In the genomic region with DNA sequence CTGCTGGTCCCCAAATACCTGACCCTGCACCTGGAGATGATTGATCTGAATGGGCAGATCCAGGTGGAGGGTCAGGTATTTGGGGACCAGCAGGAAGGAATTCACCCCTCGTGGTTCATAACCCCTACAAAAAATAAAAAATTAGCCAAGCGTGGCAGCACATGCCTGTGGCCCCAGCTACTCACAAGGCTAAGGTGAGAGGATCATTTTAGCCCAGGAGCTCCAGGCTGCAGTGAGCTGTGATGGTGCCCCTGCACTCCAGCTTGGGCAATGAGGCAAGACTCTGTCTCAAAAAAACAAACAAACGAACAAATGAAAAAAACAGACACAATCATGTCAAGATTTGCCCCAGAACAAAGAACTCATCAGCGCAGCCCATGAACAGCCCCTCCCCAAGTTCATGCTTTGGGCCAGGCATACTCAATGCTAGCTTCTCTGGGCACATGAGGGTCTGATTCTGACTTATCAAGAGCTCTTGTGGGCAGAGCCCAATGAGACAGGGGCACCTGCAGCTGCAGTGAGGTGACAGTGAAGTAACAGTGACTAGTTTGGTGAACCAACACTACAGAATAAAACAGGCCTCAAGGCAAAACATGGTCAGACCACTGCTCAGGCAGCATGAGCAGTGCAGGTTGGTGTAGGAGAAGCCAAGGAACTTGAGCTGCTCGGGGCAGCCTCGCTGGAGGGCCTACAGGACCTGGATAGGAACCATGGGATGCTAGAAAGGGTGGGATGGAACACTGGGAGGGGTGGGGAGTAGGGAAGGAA, we compare ENCODE assay signal across 12 cellular contexts. TPM values are rescaled to one million over a fixed set of nuclear protein-coding genes. Genes with fewer than 3 reads are reported as not detected.
DNase-seq lines count a peak whose midpoint lies in the region; ATAC-seq and TF ChIP-seq lines count a peak whose summit lies in the region.
"Had no signal": no experiment of that assay in that cellular context is flagged by ENCODE, and none has a peak within 500 bp of the region (broad histone marks: within the 10 kb centered on the region; RNA-seq: fewer than 3 reads in every experiment).

No MANE protein-coding gene starts in this region.

- no peak overlapping the region for H2AFZ ChIP-seq in SK-N-SH (ENCODE audit: low read depth)

- POLR2A ChIA-PET in activated CD8-positive, alpha-beta T cell treated with anti-CD3 and anti-CD28 coated beads, Interleukin-2, amount 10 ng/mL, durations not matched to agents 7 days and 5 days (lab: Charles Lee): interaction anchor here (1.2 to 4.5 kb wide), 3 partner anchors 9 to 25 kb away, joined by 4 to 83 read pairs (median 7); a partner anchor contains a TSS
- POLR2A ChIA-PET in SK-N-SH (lab: Yijun Ruan, JAX): no interaction called here

- no peaks in the 10 kb centered on the region for H3K27me3 Mint-ChIP-seq in activated CD8-positive, alpha-beta T cell treated with anti-CD3 and anti-CD28 coated beads, Interleukin-2, amount 10 ng/mL, durations not matched to agents 7 days and 5 days (ENCODE audit: low read depth)

- CTCF ChIA-PET in activated CD8-positive, alpha-beta T cell treated with anti-CD3 and anti-CD28 coated beads, Interleukin-2, amount 10 ng/mL, durations not matched to agents 7 days and 5 days (lab: Charles Lee): interaction anchor here (1.1 to 4.5 kb wide), 4 partner anchors 9 to 339 kb away, joined by 3 to 69 read pairs (median 14); a partner anchor contains a TSS
- CTCF ChIA-PET in SK-N-SH (lab: Yijun Ruan, JAX): interaction anchor here (0.6 to 1.1 kb wide), 3 partner anchors 10 to 321 kb away, joined by 3 to 4 read pairs (median 3); a partner anchor contains a TSS

- H3K4me1 ChIP-seq in sigmoid colon (peaks cover 0 to 41% (median 34%) of the 10 kb centered on the region in 4 donors), SK-N-SH (ENCODE audit: control insufficient read depth in 1 of 2, insufficient read depth in 2 of 2, low read depth in 1 of 2, low read length in 1 of 2) (peaks cover 1 to 12% of the 10 kb centered on the region in 2 experiments; a peak in 1 of 4 replicates)

- TF ChIP-seq RAD21 in SK-N-SH (IDR thresholded peaks at IDR 0.05; ENCODE audit: low read length): no peak

- no peaks in the 10 kb centered on the region for H4K20me1 ChIP-seq in SK-N-SH (ENCODE audit: insufficient read depth)

- WGBS in sigmoid colon, 2 donors: 76 to 91% methylated on average over 6 of the region's 6 CpGs
- WGBS in SK-N-SH (ENCODE audit: low lambda C conversion rate): 59% methylated on average over 6 of the region's 6 CpGs

- no peaks in the 10 kb centered on the region for H3K9me3 ChIP-seq in sigmoid colon
- H3K9me3 ChIP-seq in SK-N-SH: no peaks in the 10 kb centered on the region
- H3K9me3 ChIP-seq: ascending aorta had no signal

- peak overlapping the region; percentile 92 for H3K27ac Mint-ChIP-seq in activated CD8-positive, alpha-beta T cell treated with anti-CD3 and anti-CD28 coated beads, Interleukin-2, amount 10 ng/mL, durations not matched to agents 7 days and 5 days

- TF ChIP-seq CTCF in sigmoid colon (IDR thresholded peaks at IDR 0.05) (no peak), SK-N-SH (IDR thresholded peaks at IDR 0.05) (no peak)

- H3K9me2 ChIP-seq in SK-N-SH: no peaks in the 10 kb centered on the region

- no peaks in the 10 kb centered on the region for H3K36me3 Mint-ChIP-seq in activated CD8-positive, alpha-beta T cell treated with anti-CD3 and anti-CD28 coated beads, Interleukin-2, amount 10 ng/mL, durations not matched to agents 7 days and 5 days (ENCODE audit: low read depth)

- no peak for TF ChIP-seq POLR2A in sigmoid colon (IDR thresholded peaks at IDR 0.05)

- H3K27ac ChIP-seq in sigmoid colon: peak overlapping the region in 1 of 4 donors; percentile 44
- H3K27ac ChIP-seq in SK-N-SH (ENCODE audit: low read depth in 2 of 2, low read length in 1 of 2): no peak overlapping the region
- H3K27ac ChIP-seq: WERI-Rb-1 had no signal

- H3K9ac ChIP-seq in SK-N-SH: no peak overlapping the region

- H3K4me2 ChIP-seq in SK-N-SH: no peak overlapping the region

- no peaks in the 10 kb centered on the region for H3K27me3 ChIP-seq in sigmoid colon
- no peaks in the 10 kb centered on the region for H3K27me3 ChIP-seq in SK-N-SH (ENCODE audit: insufficient read depth)
- H3K27me3 ChIP-seq: ascending aorta had no signal

- no peaks in the 10 kb centered on the region for H3K79me2 ChIP-seq in SK-N-SH (ENCODE audit: insufficient read depth)

- H3K4me1 Mint-ChIP-seq in activated CD8-positive, alpha-beta T cell treated with anti-CD3 and anti-CD28 coated beads, Interleukin-2, amount 10 ng/mL, durations not matched to agents 7 days and 5 days (ENCODE audit: low read depth): peaks cover 96% of the 10 kb centered on the region

- DNase-seq in activated CD4-positive, CD25-positive, alpha-beta regulatory T cell (lab: John Stamatoyannopoulos, UW): no peak
- no peak for DNase-seq in activated CD8-positive, alpha-beta T cell treated with anti-CD3 and anti-CD28 coated beads, Interleukin-2, amount 10 ng/mL, durations not matched to agents 7 days and 5 days
- DNase-seq in sigmoid colon (peak; percentile 34), OCI-M2 (lab: John Stamatoyannopoulos, UW; ENCODE audit: unreplicated experiment) (no peak), SK-N-SH (no peak), posterior cingulate gyrus (no peak)
- DNase-seq: NCI-H1930, nephron progenitor cell, WERI-Rb-1 had no signal

- TF ChIP-seq EP300 in sigmoid colon (IDR thresholded peaks at IDR 0.05) (no peak), SK-N-SH (IDR thresholded peaks at IDR 0.05; ENCODE audit: borderline replicate concordance in 1 of 2, low read depth in 1 of 2, low read length in 1 of 2) (no peak)

- intact Hi-C loops in sigmoid colon (cut with DNase I): no loop called here
- intact Hi-C loops in posterior cingulate gyrus (cut with DNase I): no loop called here

- H3F3A ChIP-seq in SK-N-SH (replicated peaks; ENCODE audit: insufficient read depth): no peaks in the 10 kb centered on the region

- ATAC-seq in activated CD4-positive, CD25-positive, alpha-beta regulatory T cell treated with anti-CD3 and anti-CD28 coated beads, Interleukin-2, amount 50 U/mL, for 24 hours: peak; percentile 29 to 31
- peak; percentile 18 for ATAC-seq in HG02798 (IDR thresholded peaks at IDR 0.05; ENCODE audit: poor library complexity, unreplicated experiment)
- ATAC-seq in activated CD8-positive, alpha-beta T cell treated with anti-CD3 and anti-CD28 coated beads, Interleukin-2, amount 10 ng/mL, durations not matched to agents 7 days and 5 days: no peak

- no peaks in the 10 kb centered on the region for H3K36me3 ChIP-seq in sigmoid colon
- H3K36me3 ChIP-seq in SK-N-SH (replicated peaks in 1 of 2; ENCODE audit: control insufficient read depth in 1 of 2, insufficient read depth in 2 of 2, low read length in 1 of 2): no peaks in the 10 kb centered on the region
- H3K36me3 ChIP-seq: ascending aorta, WERI-Rb-1 had no signal

- no peaks in the 10 kb centered on the region for H3K9me3 Mint-ChIP-seq in activated CD8-positive, alpha-beta T cell treated with anti-CD3 and anti-CD28 coated beads, Interleukin-2, amount 10 ng/mL, durations not matched to agents 7 days and 5 days (ENCODE audit: insufficient read depth)
- H3K9me3 Mint-ChIP-seq: nephron progenitor cell had no signal

- no peak overlapping the region for H3K4me3 Mint-ChIP-seq in activated CD8-positive, alpha-beta T cell treated with anti-CD3 and anti-CD28 coated beads, Interleukin-2, amount 10 ng/mL, durations not matched to agents 7 days and 5 days
- H3K4me3 Mint-ChIP-seq: nephron progenitor cell had no signal

- H3K4me3 ChIP-seq in sigmoid colon: no peak overlapping the region
- no peak overlapping the region for H3K4me3 ChIP-seq in SK-N-SH (ENCODE audit: low read depth in 2 of 2, low read length in 1 of 2)
- H3K4me3 ChIP-seq: ascending aorta had no signal

TF ChIP-seq in SK-N-SH, 30 proteins besides CTCF, POLR2A, EP300 and RAD21 (continues in another document):
- no peak for TF ChIP-seq GABPA (IDR thresholded peaks at IDR 0.05; ENCODE audit: low read depth)
- no peak for TF ChIP-seq TAF1 (IDR thresholded peaks at IDR 0.05; ENCODE audit: borderline replicate concordance, low read depth, low read length)
- TF ChIP-seq FOXJ3 (CRISPR knock-in tag; IDR thresholded peaks at IDR 0.05): no peak
- no peak for TF ChIP-seq MXI1 (IDR thresholded peaks at IDR 0.05; ENCODE audit: low read depth, low read length)
- no peak for TF ChIP-seq ELF1 (IDR thresholded peaks at IDR 0.05)
- TF ChIP-seq, protein P1, sequence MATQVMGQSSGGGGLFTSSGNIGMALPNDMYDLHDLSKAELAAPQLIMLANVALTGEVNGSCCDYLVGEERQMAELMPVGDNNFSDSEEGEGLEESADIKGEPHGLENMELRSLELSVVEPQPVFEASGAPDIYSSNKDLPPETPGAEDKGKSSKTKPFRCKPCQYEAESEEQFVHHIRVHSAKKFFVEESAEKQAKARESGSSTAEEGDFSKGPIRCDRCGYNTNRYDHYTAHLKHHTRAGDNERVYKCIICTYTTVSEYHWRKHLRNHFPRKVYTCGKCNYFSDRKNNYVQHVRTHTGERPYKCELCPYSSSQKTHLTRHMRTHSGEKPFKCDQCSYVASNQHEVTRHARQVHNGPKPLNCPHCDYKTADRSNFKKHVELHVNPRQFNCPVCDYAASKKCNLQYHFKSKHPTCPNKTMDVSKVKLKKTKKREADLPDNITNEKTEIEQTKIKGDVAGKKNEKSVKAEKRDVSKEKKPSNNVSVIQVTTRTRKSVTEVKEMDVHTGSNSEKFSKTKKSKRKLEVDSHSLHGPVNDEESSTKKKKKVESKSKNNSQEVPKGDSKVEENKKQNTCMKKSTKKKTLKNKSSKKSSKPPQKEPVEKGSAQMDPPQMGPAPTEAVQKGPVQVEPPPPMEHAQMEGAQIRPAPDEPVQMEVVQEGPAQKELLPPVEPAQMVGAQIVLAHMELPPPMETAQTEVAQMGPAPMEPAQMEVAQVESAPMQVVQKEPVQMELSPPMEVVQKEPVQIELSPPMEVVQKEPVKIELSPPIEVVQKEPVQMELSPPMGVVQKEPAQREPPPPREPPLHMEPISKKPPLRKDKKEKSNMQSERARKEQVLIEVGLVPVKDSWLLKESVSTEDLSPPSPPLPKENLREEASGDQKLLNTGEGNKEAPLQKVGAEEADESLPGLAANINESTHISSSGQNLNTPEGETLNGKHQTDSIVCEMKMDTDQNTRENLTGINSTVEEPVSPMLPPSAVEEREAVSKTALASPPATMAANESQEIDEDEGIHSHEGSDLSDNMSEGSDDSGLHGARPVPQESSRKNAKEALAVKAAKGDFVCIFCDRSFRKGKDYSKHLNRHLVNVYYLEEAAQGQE (IDR thresholded peaks at IDR 0.05; ENCODE audit: low read depth, low read length): no peak

RNA-seq across cellular contexts. Expression of a gene that starts 10.2 kb away (rescaled TPM):
- 10 to 100 TPM; 49.6 to 51.8 TPM for total RNA-seq in activated CD8-positive, alpha-beta T cell treated with anti-CD3 and anti-CD28 coated beads, Interleukin-2, amount 10 ng/mL, durations not matched to agents 7 days and 5 days
- 10 to 100 TPM; 16.4 to 36.3 (median 19.4) TPM for total RNA-seq in sigmoid colon
- polyA plus RNA-seq in sigmoid colon (10 to 100 TPM in 1 of 3 donors, 1 to 10 TPM in 2; 6.9 to 19.3 (median 7.2) TPM), SK-N-SH (2012; rRNA removed) (10.4 and 12.7 TPM in 2 replicates)
- 13.0 and 13.2 TPM in 2 replicates for polyA plus RNA-seq in SK-N-SH (2012; cell fraction: cytosol; rRNA removed)
- polyA plus RNA-seq in SK-N-SH (2012; cell fraction: nucleus; rRNA removed): 11.8 and 20.3 TPM in 2 replicates
